Comparison of ENCODE assay signal across 9 cellular contexts in the genomic region with DNA sequence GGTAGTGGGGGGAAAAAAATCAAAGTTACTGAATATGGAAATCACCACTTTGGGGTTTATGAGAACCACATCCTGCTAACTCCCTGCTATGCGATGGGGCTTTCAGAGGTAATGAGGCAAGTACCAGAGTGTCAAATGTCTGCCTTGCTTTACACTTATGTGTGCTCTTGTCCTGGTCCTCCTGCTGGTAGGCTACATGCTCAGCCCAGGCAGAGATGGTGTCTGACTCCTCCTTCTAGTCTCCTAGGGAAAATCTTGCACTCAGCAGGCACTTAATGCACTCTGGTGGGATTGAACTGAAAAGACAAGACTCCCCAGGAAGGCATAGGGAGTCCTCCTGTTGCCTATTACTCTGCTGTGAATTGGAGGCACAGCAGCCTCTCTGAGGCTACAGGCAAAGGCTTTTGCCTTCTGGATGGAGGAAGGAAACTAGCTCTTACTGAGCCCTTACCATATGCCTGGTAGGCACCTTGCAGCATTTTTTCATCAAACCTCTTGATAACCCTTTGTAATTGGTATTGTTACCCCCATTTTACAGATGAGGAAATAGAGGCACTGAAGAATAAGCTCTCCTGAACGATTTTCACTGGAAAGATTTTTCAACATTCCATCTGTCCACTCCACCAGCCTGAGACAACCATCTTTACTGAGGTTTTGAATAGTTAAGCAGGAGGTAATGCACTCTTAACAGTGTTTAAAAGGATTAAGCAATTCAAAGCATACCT.
DNase-seq lines count a peak whose midpoint lies in the region; ATAC-seq lines count a peak whose summit lies in the region.
"Had no signal": no experiment of that assay in that cellular context is flagged by ENCODE, and none has a peak within 500 bp of the region (broad histone marks: within the 10 kb centered on the region; RNA-seq: fewer than 3 reads in every experiment).

No MANE protein-coding gene starts in this region.

- H3K4me3 Mint-ChIP-seq in natural killer cell treated with Interleukin-12 subunit alpha and Interleukin-12 subunit beta and Interleukin-15 and Interleukin-18, amount 100 ng/mL, for 72 hours, result no peak overlapping the region

- peaks cover 4 to 6% of the 10 kb centered on the region in 2 donors for H3K4me1 Mint-ChIP-seq in natural killer cell treated with Interleukin-12 subunit alpha and Interleukin-12 subunit beta and Interleukin-15 and Interleukin-18, amount 100 ng/mL, for 72 hours (ENCODE audit: low read depth in 2 of 2)

- peak; percentile 50 for DNase-seq in NCI-H82 (lab: John Stamatoyannopoulos, UW)
- DNase-seq in NCI-H82 treated with DMSO at 0.1 percent for 48 hours (lab: John Stamatoyannopoulos, UW; ENCODE audit: unreplicated experiment), result no peak
- DNase-seq in natural killer cell treated with Interleukin-12 subunit alpha and Interleukin-12 subunit beta and Interleukin-15 and Interleukin-18, amount 100 ng/mL, for 72 hours (ENCODE audit: low spot score), result no peak
- no peak for DNase-seq in middle frontal gyrus (ENCODE audit: extremely low spot score, low spot score)
- no peak for DNase-seq in EL
- DNase-seq in 8988T, result no peak
- DNase-seq: islet precursor cell had no signal

- no peak overlapping the region for H3K27ac Mint-ChIP-seq in natural killer cell treated with Interleukin-12 subunit alpha and Interleukin-12 subunit beta and Interleukin-15 and Interleukin-18, amount 100 ng/mL, for 72 hours

- H3K36me3 Mint-ChIP-seq in natural killer cell treated with Interleukin-12 subunit alpha and Interleukin-12 subunit beta and Interleukin-15 and Interleukin-18, amount 100 ng/mL, for 72 hours, result peaks cover 6% of the 10 kb centered on the region

- H3K9me3 Mint-ChIP-seq in natural killer cell treated with Interleukin-12 subunit alpha and Interleukin-12 subunit beta and Interleukin-15 and Interleukin-18, amount 100 ng/mL, for 72 hours, result no peaks in the 10 kb centered on the region

- ATAC-seq in GM21737 (IDR thresholded peaks at IDR 0.05; ENCODE audit: unreplicated experiment) (peak; percentile 93), HG03342 (IDR thresholded peaks at IDR 0.05; ENCODE audit: unreplicated experiment) (peak; percentile 92)
- ATAC-seq in natural killer cell treated with Interleukin-12 subunit alpha and Interleukin-12 subunit beta and Interleukin-15 and Interleukin-18, amount 100 ng/mL, for 72 hours, result peak; percentile 61 to 75

- H3K27me3 Mint-ChIP-seq in natural killer cell treated with Interleukin-12 subunit alpha and Interleukin-12 subunit beta and Interleukin-15 and Interleukin-18, amount 100 ng/mL, for 72 hours, result peaks cover 18 to 40% of the 10 kb centered on the region in 2 donors
